8 cellular contexts compared by ENCODE assay signal in genomic region chr15:49145651-49146609, GRCh38. TPM values are rescaled to one million over a fixed set of nuclear protein-coding genes. Genes with fewer than 3 reads are reported as not detected.
DNase-seq lines count a peak whose midpoint lies in the region; ATAC-seq, FAIRE-seq and TF ChIP-seq lines count a peak whose summit lies in the region.

No MANE protein-coding gene starts in this region.

- ATAC-seq in A549 = peak; percentile 59 to 67; a peak in 4 of 6 replicates
- ATAC-seq in HG02885 (IDR thresholded peaks at IDR 0.05; ENCODE audit: poor library complexity, unreplicated experiment) = no peak
- ATAC-seq in HG03520 (IDR thresholded peaks at IDR 0.05; ENCODE audit: unreplicated experiment) = no peak

- TF ChIP-seq POLR2A in A549 (IDR thresholded peaks at IDR 0.05; ENCODE audit: low read length) = no peak

- no peak overlapping the region for H3K27ac Mint-ChIP-seq in activated T-helper 1 cell treated with anti-CD3 and anti-CD28 coated beads, Interleukin-12 subunit alpha, Interleukin-12 subunit beta, Interleukin-2, Interleukin-4 antibody, amounts not matched to agents 30 ng/mL and 10 ng/mL and 1 ng/mL, durations not matched to agents 14 hours and 24 hours and 36 hours

- H3K9me3 Mint-ChIP-seq in activated T-helper 1 cell treated with anti-CD3 and anti-CD28 coated beads, Interleukin-12 subunit alpha, Interleukin-12 subunit beta, Interleukin-2, Interleukin-4 antibody, amounts not matched to agents 30 ng/mL and 10 ng/mL and 1 ng/mL, durations not matched to agents 14 hours and 24 hours and 36 hours = no peaks in the 10 kb centered on the region

- peaks cover 5% of the 10 kb centered on the region; the same call in 1 of the 3 replicates for H3K4me1 ChIP-seq in A549
- H3K4me1 ChIP-seq in skeletal muscle satellite cell (ENCODE audit: control insufficient read depth, insufficient read depth, low read length) = peaks cover 15% of the 10 kb centered on the region

- H3K4me3 Mint-ChIP-seq in activated T-helper 1 cell treated with anti-CD3 and anti-CD28 coated beads, Interleukin-12 subunit alpha, Interleukin-12 subunit beta, Interleukin-2, Interleukin-4 antibody, amounts not matched to agents 30 ng/mL and 10 ng/mL and 1 ng/mL, durations not matched to agents 14 hours and 24 hours and 36 hours = no peak overlapping the region

- peak; percentile 36 to 40; a peak in 3 of 5 replicates for TF ChIP-seq RAD21 in A549 (conservative IDR thresholded peaks at IDR 0.05 in 1 of 2, IDR thresholded peaks at IDR 0.05 in 1 of 2)

- no peak overlapping the region for H3K4me3 ChIP-seq in A549
- H3K4me3 ChIP-seq in skeletal muscle satellite cell (ENCODE audit: low read length) = no peak overlapping the region

- H3K36me3 Mint-ChIP-seq in activated T-helper 1 cell treated with anti-CD3 and anti-CD28 coated beads, Interleukin-12 subunit alpha, Interleukin-12 subunit beta, Interleukin-2, Interleukin-4 antibody, amounts not matched to agents 30 ng/mL and 10 ng/mL and 1 ng/mL, durations not matched to agents 14 hours and 24 hours and 36 hours (ENCODE audit: low read depth) = peaks cover 30% of the 10 kb centered on the region

- H3K4me2 ChIP-seq in A549 (no peak overlapping the region), skeletal muscle satellite cell (ENCODE audit: low read length) (peak overlapping the region; percentile 11)

- H3K9me3 ChIP-seq in A549 = no peaks in the 10 kb centered on the region
- H3K9me3 ChIP-seq in skeletal muscle satellite cell (replicated peaks; ENCODE audit: low read length) = no peaks in the 10 kb centered on the region

- CTCF ChIA-PET in A549 (lab: Yijun Ruan, JAX) = interaction anchor here (0.6 to 2.9 kb wide), 13 partner anchors 8 to 287 kb away, joined by 3 to 19 read pairs (median 4); partner anchors contain the start of genes COPS2 and SHC4

- no peaks in the 10 kb centered on the region for H3K27me3 Mint-ChIP-seq in activated T-helper 1 cell treated with anti-CD3 and anti-CD28 coated beads, Interleukin-12 subunit alpha, Interleukin-12 subunit beta, Interleukin-2, Interleukin-4 antibody, amounts not matched to agents 30 ng/mL and 10 ng/mL and 1 ng/mL, durations not matched to agents 14 hours and 24 hours and 36 hours (ENCODE audit: insufficient read depth)

- no peak for FAIRE-seq in A549 (lab: Jason Lieb, UNC)

- H3K9ac ChIP-seq in skeletal muscle satellite cell (ENCODE audit: low read depth, low read length) = peak overlapping the region; percentile 24

- intact Hi-C loops in activated T-helper 1 cell treated with anti-CD3 and anti-CD28 coated beads, Interleukin-12 subunit alpha, Interleukin-12 subunit beta, Interleukin-2, Interleukin-4 antibody, amounts not matched to agents 30 ng/mL and 10 ng/mL and 1 ng/mL, durations not matched to agents 14 hours and 24 hours and 36 hours (cut with micrococcal nuclease) = loop anchor here (1.0 kb wide), 1 partner anchor 284 kb away; no protein-coding TSS in a partner anchor
- intact Hi-C loops in head of caudate nucleus (cut with DNase I) = loop anchor here (2.0 kb wide), 1 partner anchor 283 kb away; no protein-coding TSS in a partner anchor

- no peak overlapping the region for H3K27ac ChIP-seq in A549

- POLR2A ChIA-PET in A549 (lab: Yijun Ruan, JAX) = no interaction called here

- peaks cover 46% of the 10 kb centered on the region for H3K36me3 ChIP-seq in skeletal muscle satellite cell (ENCODE audit: insufficient read depth, low read length)

- DNase-seq in A549 (ENCODE audit: low read depth in 1 of 2, low spot score in 1 of 2) (peak; percentile 18 to 53), DMS53 (lab: John Stamatoyannopoulos, UW) (peak; percentile 69), NCI-H1105 treated with DMSO at 0.1 percent for 48 hours (lab: John Stamatoyannopoulos, UW) (peak; percentile 3), head of caudate nucleus (peak in 30 of 42 donors; percentile 12 to 85 (median 61))
- peak; percentile 10 for DNase-seq in activated T-helper 1 cell treated with anti-CD3 and anti-CD28 coated beads, Interleukin-12 subunit alpha, Interleukin-12 subunit beta, Interleukin-2, Interleukin-4 antibody, amounts not matched to agents 30 ng/mL and 10 ng/mL and 1 ng/mL, durations not matched to agents 14 hours and 24 hours and 36 hours (ENCODE audit: low spot score)

- peak; percentile 69 for TF ChIP-seq CTCF in A549 (IDR thresholded peaks at IDR 0.05)

- H3K27me3 ChIP-seq in skeletal muscle satellite cell (ENCODE audit: control insufficient read depth, insufficient read depth, low read length) = no peaks in the 10 kb centered on the region

- no peak for TF ChIP-seq EP300 in A549 (IDR thresholded peaks at IDR 0.05)

- peaks cover 31% of the 10 kb centered on the region for H3K4me1 Mint-ChIP-seq in activated T-helper 1 cell treated with anti-CD3 and anti-CD28 coated beads, Interleukin-12 subunit alpha, Interleukin-12 subunit beta, Interleukin-2, Interleukin-4 antibody, amounts not matched to agents 30 ng/mL and 10 ng/mL and 1 ng/mL, durations not matched to agents 14 hours and 24 hours and 36 hours (ENCODE audit: low read depth)

- 2% methylated on average over 3 of the region's 3 CpGs for WGBS in A549 (ENCODE audit: missing lambda C conversion rate)

TF ChIP-seq in A549, 52 proteins besides CTCF, POLR2A, EP300 and RAD21:
- TF ChIP-seq ESRRA (IDR thresholded peaks at IDR 0.05; ENCODE audit: borderline replicate concordance, low read length) = no peak
- TF ChIP-seq MAX (IDR thresholded peaks at IDR 0.05) = no peak
- TF ChIP-seq JUN (IDR thresholded peaks at IDR 0.05) = no peak
- peak; percentile 40; the same call in 1 of the 3 replicates for TF ChIP-seq SMC3 (IDR thresholded peaks at IDR 0.05)
TF ChIP-seq in A549: peak in this region for 1.

RNA-seq across cellular contexts. Expression of gene COPS2, which starts 9.5 kb away (rescaled TPM):
- polyA plus RNA-seq in A549 (2011; rRNA removed) (49.9 and 66.6 TPM in 2 replicates), A549 (2017; fragmentation: RNase III; extraction: RNeasy Plus Mini Kit Qiagen cat#74134 plus additional on column Dnase treatment) (64.6 to 78.2 TPM (median 64.8 TPM) in 3 replicates)
- polyA plus RNA-seq in A549 (2012; cell fraction: cytosol; rRNA removed) = 12.6 and 13.8 TPM in 2 replicates
- 4.4 and 5.2 TPM in 2 replicates for polyA plus RNA-seq in A549 (2012; cell fraction: nucleus; rRNA removed)
- polyA minus RNA-seq in A549 (2011; rRNA and poly(A)+ RNA removed) = 15.0 and 16.3 TPM in 2 replicates
- 99.7 and 105 TPM in 2 replicates for total RNA-seq in activated T-helper 1 cell treated with anti-CD3 and anti-CD28 coated beads, Interleukin-12 subunit alpha, Interleukin-12 subunit beta, Interleukin-2, Interleukin-4 antibody, amounts not matched to agents 30 ng/mL and 10 ng/mL and 1 ng/mL, durations not matched to agents 14 hours and 24 hours and 36 hours
- 64.2 and 78.6 TPM in 2 replicates for total RNA-seq in skeletal muscle satellite cell (2012; rRNA removed)

RNA-seq across cellular contexts. Expression of gene GALK2, which starts 24.1 kb away (rescaled TPM):
- 40.5 and 44.7 TPM in 2 replicates for polyA plus RNA-seq in A549 (2011; rRNA removed)
- polyA plus RNA-seq in A549 (2012; cell fraction: cytosol; rRNA removed) = 18.6 and 19.2 TPM in 2 replicates
- 14.2 and 16.0 TPM in 2 replicates for polyA plus RNA-seq in A549 (2012; cell fraction: nucleus; rRNA removed)
- 22.8 to 26.8 TPM (median 23.7 TPM) in 3 replicates for polyA plus RNA-seq in A549 (2017; fragmentation: RNase III; extraction: RNeasy Plus Mini Kit Qiagen cat#74134 plus additional on column Dnase treatment)
- 32.1 and 44.6 TPM in 2 replicates for polyA minus RNA-seq in A549 (2011; rRNA and poly(A)+ RNA removed)
- 22.3 and 23.5 TPM in 2 replicates for total RNA-seq in activated T-helper 1 cell treated with anti-CD3 and anti-CD28 coated beads, Interleukin-12 subunit alpha, Interleukin-12 subunit beta, Interleukin-2, Interleukin-4 antibody, amounts not matched to agents 30 ng/mL and 10 ng/mL and 1 ng/mL, durations not matched to agents 14 hours and 24 hours and 36 hours
- 34.1 and 40.3 TPM in 2 replicates for total RNA-seq in skeletal muscle satellite cell (2012; rRNA removed)

Comparison
In these comparisons a context has a peak if more than half of its experiments do, and no peak if none do; other contexts are left out.
1. ATAC-seq: peak in A549 (2 of 2); none in HG02885 (single experiment) and HG03520 (single experiment).
2. DNase-seq: peak in every context shown above with its lines; median percentile 69 in DMS53; 61 in head of caudate nucleus; 36 in A549; 10 in activated T-helper 1 cell treated with anti-CD3 and anti-CD28 coated beads, Interleukin-12 subunit alpha, Interleukin-12 subunit beta, Interleukin-2, Interleukin-4 antibody, amounts not matched to agents 30 ng/mL and 10 ng/mL and 1 ng/mL, durations not matched to agents 14 hours and 24 hours and 36 hours; 3 in NCI-H1105 treated with DMSO at 0.1 percent for 48 hours.